In the genomic region with DNA sequence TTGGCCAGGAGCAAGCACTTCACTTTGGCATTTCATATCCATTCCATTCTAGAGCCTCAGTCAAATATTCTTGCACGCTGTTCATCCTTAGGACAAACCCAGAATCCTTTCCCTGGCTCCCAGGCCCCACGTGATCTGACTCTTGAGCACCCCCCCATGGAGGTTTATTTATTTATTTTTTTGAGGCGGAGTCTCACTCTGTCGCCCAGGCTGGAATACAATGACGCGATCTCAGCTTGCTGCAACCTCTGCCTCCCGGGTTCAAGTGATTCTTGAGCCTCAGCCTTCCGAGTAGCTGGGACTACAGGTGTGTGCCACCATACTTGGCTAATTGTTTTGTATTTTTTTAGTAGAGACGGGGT, we compare ENCODE assay signal across 1 cellular context.
TF ChIP-seq lines count a peak whose summit lies in the region.

No MANE protein-coding gene starts in this region.

TF ChIP-seq in GM12878, 131 proteins besides CTCF, POLR2A, EP300 and RAD21:
- TF ChIP-seq, protein P1, sequence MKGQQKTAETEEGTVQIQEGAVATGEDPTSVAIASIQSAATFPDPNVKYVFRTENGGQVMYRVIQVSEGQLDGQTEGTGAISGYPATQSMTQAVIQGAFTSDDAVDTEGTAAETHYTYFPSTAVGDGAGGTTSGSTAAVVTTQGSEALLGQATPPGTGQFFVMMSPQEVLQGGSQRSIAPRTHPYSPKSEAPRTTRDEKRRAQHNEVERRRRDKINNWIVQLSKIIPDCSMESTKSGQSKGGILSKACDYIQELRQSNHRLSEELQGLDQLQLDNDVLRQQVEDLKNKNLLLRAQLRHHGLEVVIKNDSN (IDR thresholded peaks at IDR 0.05; ENCODE audit: borderline replicate concordance, extremely low read length, insufficient read depth, low read depth, low read length): peak; percentile 16
- TF ChIP-seq KDM1A (IDR thresholded peaks at IDR 0.05; ENCODE audit: borderline replicate concordance) (no peak), RAD51 (IDR thresholded peaks at IDR 0.05) (peak; percentile 47; the same call in 1 of the 2 replicates)
- TF ChIP-seq, protein P2, sequence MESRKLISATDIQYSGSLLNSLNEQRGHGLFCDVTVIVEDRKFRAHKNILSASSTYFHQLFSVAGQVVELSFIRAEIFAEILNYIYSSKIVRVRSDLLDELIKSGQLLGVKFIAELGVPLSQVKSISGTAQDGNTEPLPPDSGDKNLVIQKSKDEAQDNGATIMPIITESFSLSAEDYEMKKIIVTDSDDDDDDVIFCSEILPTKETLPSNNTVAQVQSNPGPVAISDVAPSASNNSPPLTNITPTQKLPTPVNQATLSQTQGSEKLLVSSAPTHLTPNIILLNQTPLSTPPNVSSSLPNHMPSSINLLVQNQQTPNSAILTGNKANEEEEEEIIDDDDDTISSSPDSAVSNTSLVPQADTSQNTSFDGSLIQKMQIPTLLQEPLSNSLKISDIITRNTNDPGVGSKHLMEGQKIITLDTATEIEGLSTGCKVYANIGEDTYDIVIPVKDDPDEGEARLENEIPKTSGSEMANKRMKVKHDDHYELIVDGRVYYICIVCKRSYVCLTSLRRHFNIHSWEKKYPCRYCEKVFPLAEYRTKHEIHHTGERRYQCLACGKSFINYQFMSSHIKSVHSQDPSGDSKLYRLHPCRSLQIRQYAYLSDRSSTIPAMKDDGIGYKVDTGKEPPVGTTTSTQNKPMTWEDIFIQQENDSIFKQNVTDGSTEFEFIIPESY (IDR thresholded peaks at IDR 0.05): 0 out of 2 replicates have a peak, but pooled peaks have one; percentile 22
- TF ChIP-seq, protein P3, sequence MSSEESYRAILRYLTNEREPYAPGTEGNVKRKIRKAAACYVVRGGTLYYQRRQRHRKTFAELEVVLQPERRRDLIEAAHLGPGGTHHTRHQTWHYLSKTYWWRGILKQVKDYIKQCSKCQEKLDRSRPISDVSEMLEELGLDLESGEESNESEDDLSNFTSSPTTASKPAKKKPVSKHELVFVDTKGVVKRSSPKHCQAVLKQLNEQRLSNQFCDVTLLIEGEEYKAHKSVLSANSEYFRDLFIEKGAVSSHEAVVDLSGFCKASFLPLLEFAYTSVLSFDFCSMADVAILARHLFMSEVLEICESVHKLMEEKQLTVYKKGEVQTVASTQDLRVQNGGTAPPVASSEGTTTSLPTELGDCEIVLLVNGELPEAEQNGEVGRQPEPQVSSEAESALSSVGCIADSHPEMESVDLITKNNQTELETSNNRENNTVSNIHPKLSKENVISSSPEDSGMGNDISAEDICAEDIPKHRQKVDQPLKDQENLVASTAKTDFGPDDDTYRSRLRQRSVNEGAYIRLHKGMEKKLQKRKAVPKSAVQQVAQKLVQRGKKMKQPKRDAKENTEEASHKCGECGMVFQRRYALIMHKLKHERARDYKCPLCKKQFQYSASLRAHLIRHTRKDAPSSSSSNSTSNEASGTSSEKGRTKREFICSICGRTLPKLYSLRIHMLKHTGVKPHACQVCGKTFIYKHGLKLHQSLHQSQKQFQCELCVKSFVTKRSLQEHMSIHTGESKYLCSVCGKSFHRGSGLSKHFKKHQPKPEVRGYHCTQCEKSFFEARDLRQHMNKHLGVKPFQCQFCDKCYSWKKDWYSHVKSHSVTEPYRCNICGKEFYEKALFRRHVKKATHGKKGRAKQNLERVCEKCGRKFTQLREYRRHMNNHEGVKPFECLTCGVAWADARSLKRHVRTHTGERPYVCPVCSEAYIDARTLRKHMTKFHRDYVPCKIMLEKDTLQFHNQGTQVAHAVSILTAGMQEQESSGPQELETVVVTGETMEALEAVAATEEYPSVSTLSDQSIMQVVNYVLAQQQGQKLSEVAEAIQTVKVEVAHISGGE (CRISPR knock-in tag; IDR thresholded peaks at IDR 0.05): no peak
